ENCODE assay signal across 8 cellular contexts in genomic region chr15:44853304-44853950, GRCh38.
DNase-seq lines count a peak whose midpoint lies in the region; ATAC-seq and TF ChIP-seq lines count a peak whose summit lies in the region.
"Not testable (repeated sequence)": the region's sequence is repeated elsewhere in the genome, so short reads cannot be mapped to it uniquely, and the experiment has no call there.

No MANE protein-coding gene starts in this region.

- H3K9me3 Mint-ChIP-seq in activated naive CD8-positive, alpha-beta T cell treated with anti-CD3 and anti-CD28 coated beads, Interleukin-2, amount 10 ng/mL, durations not matched to agents 7 days and 5 days: not testable (repeated sequence)

- not testable (repeated sequence) for H3K36me3 Mint-ChIP-seq in activated naive CD8-positive, alpha-beta T cell treated with anti-CD3 and anti-CD28 coated beads, Interleukin-2, amount 10 ng/mL, durations not matched to agents 7 days and 5 days

- H3K27ac ChIP-seq in vagina: not testable (repeated sequence)

- peak overlapping the region; percentile 21 for H3K4me3 Mint-ChIP-seq in activated naive CD8-positive, alpha-beta T cell treated with anti-CD3 and anti-CD28 coated beads, Interleukin-2, amount 10 ng/mL, durations not matched to agents 7 days and 5 days

- H3K27ac Mint-ChIP-seq in activated naive CD8-positive, alpha-beta T cell treated with anti-CD3 and anti-CD28 coated beads, Interleukin-2, amount 10 ng/mL, durations not matched to agents 7 days and 5 days: not testable (repeated sequence)

- TF ChIP-seq POLR2A in vagina (IDR thresholded peaks at IDR 0.05): not testable (repeated sequence)

- intact Hi-C loops in left cardiac atrium (cut with DNase I); sciatic nerve (cut with DNase I); vagina (cut with DNase I): not testable (repeated sequence)

- ATAC-seq in HG02759 (IDR thresholded peaks at IDR 0.05; ENCODE audit: unreplicated experiment) (peak; percentile 86), left cardiac atrium (peak; percentile 59 to 70), sciatic nerve (peak; percentile 55)
- ATAC-seq in activated naive CD8-positive, alpha-beta T cell treated with anti-CD3 and anti-CD28 coated beads, Interleukin-2, amount 10 ng/mL, durations not matched to agents 7 days and 5 days (ENCODE audit: low read depth): peak; percentile 80

- TF ChIP-seq CTCF in GM12864 (IDR thresholded peaks at IDR 0.05; ENCODE audit: low read depth, low read length, missing control alignments) (peak; percentile 98), vagina (IDR thresholded peaks at IDR 0.05) (peak in 2 of 3 experiments; percentile 40 to 46)

- not testable (repeated sequence) for H3K27me3 ChIP-seq in vagina

- DNase-seq in GM12864 (ENCODE audit: low read depth): peak; percentile 29
- DNase-seq in NCI-H2029 (lab: John Stamatoyannopoulos, UW): peak; percentile 65
- DNase-seq in T-helper 9 cell: peak; percentile 56
- DNase-seq in activated naive CD8-positive, alpha-beta T cell treated with anti-CD3 and anti-CD28 coated beads, Interleukin-2, amount 10 ng/mL, durations not matched to agents 7 days and 5 days: peak; percentile 72
- DNase-seq in left cardiac atrium: peak; percentile 33
- DNase-seq in sciatic nerve (ENCODE audit: low spot score): peak; percentile 68
- DNase-seq in vagina (ENCODE audit: extremely low spot score in 2 of 2): not testable (repeated sequence)

- not testable (repeated sequence) for H3K27me3 Mint-ChIP-seq in activated naive CD8-positive, alpha-beta T cell treated with anti-CD3 and anti-CD28 coated beads, Interleukin-2, amount 10 ng/mL, durations not matched to agents 7 days and 5 days

- H3K9me3 ChIP-seq in vagina: not testable (repeated sequence)

- not testable (repeated sequence) for H3K4me1 Mint-ChIP-seq in activated naive CD8-positive, alpha-beta T cell treated with anti-CD3 and anti-CD28 coated beads, Interleukin-2, amount 10 ng/mL, durations not matched to agents 7 days and 5 days

- H3K36me3 ChIP-seq in vagina: not testable (repeated sequence)

- POLR2A ChIA-PET in activated naive CD8-positive, alpha-beta T cell treated with anti-CD3 and anti-CD28 coated beads, Interleukin-2, amount 10 ng/mL, durations not matched to agents 7 days and 5 days (lab: Charles Lee): not testable (repeated sequence)

- not testable (repeated sequence) for H3K4me3 ChIP-seq in GM12864 (ENCODE audit: low read depth, low read length); vagina

- H3K4me1 ChIP-seq in vagina: not testable (repeated sequence)
